8 cellular contexts compared by ENCODE assay signal in the genomic region with DNA sequence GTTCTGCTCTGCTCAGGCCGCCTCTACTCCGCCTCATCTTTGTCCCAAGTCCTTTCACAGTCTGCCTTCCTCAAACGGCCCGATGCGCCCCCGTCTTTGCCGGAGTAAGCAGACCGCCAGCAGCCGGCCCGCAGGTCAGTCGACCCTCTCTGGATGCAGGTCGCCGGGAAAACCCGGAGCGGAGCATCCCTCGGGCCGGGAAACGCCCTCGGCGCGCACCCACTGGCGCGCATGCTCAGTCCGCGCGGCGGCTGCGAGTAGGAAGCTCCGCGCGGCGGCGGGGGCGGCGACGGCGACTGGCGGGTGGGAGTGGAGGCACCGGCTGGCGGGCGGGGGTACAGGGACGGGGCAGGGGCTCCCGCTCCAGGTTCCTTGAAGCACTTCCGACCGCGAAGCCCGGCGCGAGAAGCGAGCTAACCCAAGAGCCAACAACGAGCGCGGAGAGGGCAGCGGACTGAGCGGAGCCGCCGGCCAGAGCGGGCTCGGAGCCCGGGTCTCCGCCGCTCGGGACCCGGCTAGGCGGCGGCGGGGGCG. TPM values are rescaled to one million over a fixed set of nuclear protein-coding genes. Genes with fewer than 3 reads are reported as not detected.
DNase-seq lines count a peak whose midpoint lies in the region; ATAC-seq and TF ChIP-seq lines count a peak whose summit lies in the region.

A gene (plus strand): TSS at position 286 of the 534 bp plus-strand sequence. CDS start 252 bp downstream, outside the sequence.

- H3K14ac ChIP-seq in H9 (ENCODE audit: insufficient read depth, low read length) (peak within 1 kb of the TSS; percentile 73), trophoblast cell (ENCODE audit: low read length) (peak within 1 kb of the TSS; percentile 80)

- TF ChIP-seq EP300 in SK-N-SH (IDR thresholded peaks at IDR 0.05; ENCODE audit: borderline replicate concordance in 1 of 2, low read depth in 1 of 2, low read length in 1 of 2) = no peak

- H3K79me1 ChIP-seq in H9 (ENCODE audit: insufficient read depth, low read depth, low read length, poor library complexity, severe bottlenecking) (no peaks in the 10 kb centered on the region), trophoblast cell (ENCODE audit: low read length) (peaks cover 30% of the 10 kb centered on the region)

- H3K56ac ChIP-seq in H9 (ENCODE audit: insufficient read length, low read depth, low read length) = no peak within 1 kb of the TSS

- intact Hi-C loops in Right ventricle myocardium superior (cut with DNase I) (loop anchor here (5.0 kb wide), 1 partner anchor 163 kb away; no protein-coding TSS in a partner anchor), tibial artery (cut with DNase I; ENCODE audit: low total_unique reads) (loop anchor here (1.0 to 5.0 kb wide), 2 partner anchors 163 to 247 kb away; a partner anchor contains a TSS)

- no peaks in the 10 kb centered on the region; the same call in 1 of the 2 replicates for H3K27me3 ChIP-seq in H9 (ENCODE audit: insufficient read depth, low read length)
- H3K27me3 ChIP-seq in MG63 = no peaks in the 10 kb centered on the region; the same call in 1 of the 2 replicates
- peaks cover 26% of the 10 kb centered on the region; the same call in 1 of the 2 replicates for H3K27me3 ChIP-seq in SK-N-SH (ENCODE audit: insufficient read depth)
- no peaks in the 10 kb centered on the region for H3K27me3 ChIP-seq in trophoblast cell (ENCODE audit: insufficient read depth, low read length)
- H3K27me3 ChIP-seq in tibial artery = no peaks in the 10 kb centered on the region

- no peak for TF ChIP-seq RAD21 in SK-N-SH (IDR thresholded peaks at IDR 0.05; ENCODE audit: low read length)

- H3K23me2 ChIP-seq in H9 (ENCODE audit: insufficient read length, low read depth, low read length, poor library complexity, severe bottlenecking) = peaks cover 22% of the 10 kb centered on the region

- no peak within 1 kb of the TSS for H4K91ac ChIP-seq in H9 (ENCODE audit: insufficient read length, low read depth, low read length)
- H4K91ac ChIP-seq in trophoblast cell (ENCODE audit: low read depth, low read length) = peak within 1 kb of the TSS; percentile 73

- no peak for TF ChIP-seq CTCF in H9 (conservative IDR thresholded peaks at IDR 0.05)
- no peak for TF ChIP-seq CTCF in SK-N-SH (IDR thresholded peaks at IDR 0.05)
- TF ChIP-seq CTCF in tibial artery (IDR thresholded peaks at IDR 0.05) = no peak

- H3K18ac ChIP-seq in H9 (ENCODE audit: insufficient read length, low read depth, low read length) (no peak within 1 kb of the TSS), trophoblast cell (ENCODE audit: low read length) (peak within 1 kb of the TSS; percentile 91)

- H3K27me3 Mint-ChIP-seq in H9 (ENCODE audit: low read depth) = peaks cover 28% of the 10 kb centered on the region
- H3K27me3 Mint-ChIP-seq in activated naive CD8-positive, alpha-beta T cell treated with anti-CD3 and anti-CD28 coated beads, Interleukin-2, amount 10 ng/mL, durations not matched to agents 7 days and 5 days = peaks cover 39% of the 10 kb centered on the region

- peak within 1 kb of the TSS; percentile 93 to 98 for H3K4me3 Mint-ChIP-seq in H9
- H3K4me3 Mint-ChIP-seq in activated naive CD8-positive, alpha-beta T cell treated with anti-CD3 and anti-CD28 coated beads, Interleukin-2, amount 10 ng/mL, durations not matched to agents 7 days and 5 days = peak within 1 kb of the TSS; percentile 99

- no CpG with 5 or more reads among the region's 68 CpGs for WGBS in H9 (ENCODE audit: extremely low coverage, insufficient read length, low lambda C conversion rate)
- WGBS in SK-N-SH (ENCODE audit: low lambda C conversion rate) = 0% methylated on average over 2 of the region's 68 CpGs
- WGBS in trophoblast cell (ENCODE audit: extremely low coverage, insufficient coverage, insufficient read length) = no CpG with 5 or more reads among the region's 68 CpGs

- H3K4ac ChIP-seq in H9 (ENCODE audit: low read depth, low read length) (no peak within 1 kb of the TSS), trophoblast cell (ENCODE audit: low read depth, low read length) (peak within 1 kb of the TSS; percentile 90)

- no peak within 1 kb of the TSS for H3K23ac ChIP-seq in H9 (ENCODE audit: insufficient read length, low read depth, low read length)
- no peak within 1 kb of the TSS for H3K23ac ChIP-seq in trophoblast cell (ENCODE audit: low read length)

- no peak within 1 kb of the TSS for H4K5ac ChIP-seq in H9 (ENCODE audit: insufficient read length, low read depth, low read length)

- peak; percentile 82 for ATAC-seq in activated naive CD8-positive, alpha-beta T cell treated with anti-CD3 and anti-CD28 coated beads, Interleukin-2, amount 10 ng/mL, durations not matched to agents 7 days and 5 days (ENCODE audit: low read depth)
- peak; percentile 97 for ATAC-seq in Right ventricle myocardium superior (ENCODE audit: poor library complexity)

- H3K27ac Mint-ChIP-seq in H9 = peak within 1 kb of the TSS; percentile 98 to 99 (median 99)
- H3K27ac Mint-ChIP-seq in activated naive CD8-positive, alpha-beta T cell treated with anti-CD3 and anti-CD28 coated beads, Interleukin-2, amount 10 ng/mL, durations not matched to agents 7 days and 5 days = peak within 1 kb of the TSS; percentile 93

- H3K9me3 ChIP-seq in H9 (ENCODE audit: control insufficient read depth, low read depth, low read length) (no peaks in the 10 kb centered on the region), MG63 (peaks cover 2% of the 10 kb centered on the region; the same call in 1 of the 2 replicates), SK-N-SH (no peaks in the 10 kb centered on the region), trophoblast cell (ENCODE audit: insufficient read depth, low read depth, low read length) (no peaks in the 10 kb centered on the region), tibial artery (no peaks in the 10 kb centered on the region)

- H3K4me2 ChIP-seq in H9 (ENCODE audit: insufficient read depth, insufficient read length, low read length) (peak within 1 kb of the TSS; percentile 60), SK-N-SH (peak within 1 kb of the TSS; percentile 100), trophoblast cell (ENCODE audit: low read length) (peak within 1 kb of the TSS; percentile 85)

- DNase-seq in GM04504 (ENCODE audit: low read depth) (peak; percentile 78), H9 (peak; percentile 94), MG63 (peak; percentile 79), SK-N-SH (peak; percentile 96), Right ventricle myocardium superior (peak; percentile 95), trophoblast cell (peak; percentile 89 to 97), tibial artery (peak; percentile 88 to 94)
- peak; percentile 94 for DNase-seq in activated naive CD8-positive, alpha-beta T cell treated with anti-CD3 and anti-CD28 coated beads, Interleukin-2, amount 10 ng/mL, durations not matched to agents 7 days and 5 days

- no peaks in the 10 kb centered on the region for H4K20me1 ChIP-seq in H9 (ENCODE audit: control insufficient read depth, insufficient read depth, insufficient read length)
- H4K20me1 ChIP-seq in SK-N-SH (ENCODE audit: insufficient read depth) = no peaks in the 10 kb centered on the region

- H3K4me1 ChIP-seq in H9 (ENCODE audit: insufficient read depth, low read length) = no peaks in the 10 kb centered on the region
- H3K4me1 ChIP-seq in SK-N-SH (ENCODE audit: control insufficient read depth in 1 of 2, insufficient read depth in 2 of 2, low read depth in 1 of 2, low read length in 1 of 2) = peaks cover 0 to 20% of the 10 kb centered on the region in 2 experiments; a peak in 1 of 4 replicates
- peaks cover 0 to 8% of the 10 kb centered on the region in 2 experiments for H3K4me1 ChIP-seq in trophoblast cell (ENCODE audit: control insufficient read depth in 1 of 2, insufficient read depth in 2 of 2, low read length in 2 of 2)
- H3K4me1 ChIP-seq in tibial artery = peaks cover 0 to 43% (median 17%) of the 10 kb centered on the region in 4 donors

- H3K4me1 Mint-ChIP-seq in H9 = peaks cover 20 to 26% of the 10 kb centered on the region in 2 experiments
- H3K4me1 Mint-ChIP-seq in activated naive CD8-positive, alpha-beta T cell treated with anti-CD3 and anti-CD28 coated beads, Interleukin-2, amount 10 ng/mL, durations not matched to agents 7 days and 5 days = peaks cover 16% of the 10 kb centered on the region

- H2AFZ ChIP-seq in H9 (ENCODE audit: low read length) (no peak within 1 kb of the TSS), SK-N-SH (ENCODE audit: low read depth) (peak within 1 kb of the TSS; percentile 95), trophoblast cell (ENCODE audit: insufficient read depth, low read length, poor library complexity) (peak within 1 kb of the TSS; percentile 75)

- POLR2A ChIA-PET in SK-N-SH (lab: Yijun Ruan, JAX) = no interaction called here
- POLR2A ChIA-PET in activated naive CD8-positive, alpha-beta T cell treated with anti-CD3 and anti-CD28 coated beads, Interleukin-2, amount 10 ng/mL, durations not matched to agents 7 days and 5 days (lab: Charles Lee) = interaction anchor here (0.9 to 2.3 kb wide), 5 partner anchors 12 to 435 kb away, joined by 3 to 5 read pairs (median 4); no protein-coding TSS in a partner anchor

- no peaks in the 10 kb centered on the region for H3K36me3 ChIP-seq in MG63
- H3K36me3 ChIP-seq in SK-N-SH (replicated peaks in 1 of 2; ENCODE audit: control insufficient read depth in 1 of 2, insufficient read depth in 2 of 2, low read length in 1 of 2) = no peaks in the 10 kb centered on the region
- H3K36me3 ChIP-seq in trophoblast cell (ENCODE audit: control insufficient read depth in 1 of 2, insufficient read depth in 2 of 2, low read length in 2 of 2) = no peaks in the 10 kb centered on the region
- H3K36me3 ChIP-seq in tibial artery = no peaks in the 10 kb centered on the region

- no peaks in the 10 kb centered on the region for H3K9me2 ChIP-seq in SK-N-SH

- H3K9ac ChIP-seq in H9 (ENCODE audit: extremely low read depth, insufficient read length, low read length) = peak within 1 kb of the TSS; percentile 75
- H3K9ac ChIP-seq in SK-N-SH = peak within 1 kb of the TSS; percentile 59; the same call in 1 of the 2 replicates
- H3K9ac ChIP-seq in trophoblast cell (ENCODE audit: low read length) = peak within 1 kb of the TSS; percentile 90

- no peak within 1 kb of the TSS for H2BK15ac ChIP-seq in H9 (ENCODE audit: low read depth, low read length)

- H2BK5ac ChIP-seq in H9 (ENCODE audit: insufficient read length, low read length) = no peak within 1 kb of the TSS
- peak within 1 kb of the TSS; percentile 85 for H2BK5ac ChIP-seq in trophoblast cell (ENCODE audit: low read depth, low read length, poor library complexity)

- H4K8ac ChIP-seq in H9 (replicated peaks; ENCODE audit: insufficient read length, low read depth, low read length) (no peak within 1 kb of the TSS), trophoblast cell (ENCODE audit: low read depth, low read length) (peak within 1 kb of the TSS; percentile 95)

- peaks cover 0 to 2% (median 0%) of the 10 kb centered on the region in 3 experiments; a peak in 2 of 7 replicates for H3K36me3 Mint-ChIP-seq in H9 (ENCODE audit: insufficient read depth in 1 of 3, low read depth in 3 of 3)
- H3K36me3 Mint-ChIP-seq in activated naive CD8-positive, alpha-beta T cell treated with anti-CD3 and anti-CD28 coated beads, Interleukin-2, amount 10 ng/mL, durations not matched to agents 7 days and 5 days = no peaks in the 10 kb centered on the region

- H4K12ac ChIP-seq in trophoblast cell (ENCODE audit: low read depth, low read length) = peak within 1 kb of the TSS; percentile 67

- H3F3A ChIP-seq in SK-N-SH (replicated peaks; ENCODE audit: insufficient read depth) = peaks cover 4% of the 10 kb centered on the region

- CTCF ChIA-PET in SK-N-SH (lab: Yijun Ruan, JAX) = interaction anchor here (0.6 to 2.8 kb wide), 5 partner anchors 13 to 1025 kb away, joined by 3 to 8 read pairs (median 4); no protein-coding TSS in a partner anchor

- peaks cover 3% of the 10 kb centered on the region; the same call in 1 of the 2 replicates for H3K79me2 ChIP-seq in H9 (ENCODE audit: insufficient read depth, low read length)
- H3K79me2 ChIP-seq in SK-N-SH (ENCODE audit: insufficient read depth) = no peaks in the 10 kb centered on the region
- H3K79me2 ChIP-seq in trophoblast cell (ENCODE audit: control insufficient read depth, insufficient read depth, low read length, poor library complexity) = peaks cover 30% of the 10 kb centered on the region

- no peak within 1 kb of the TSS for H3K27ac ChIP-seq in H9 (ENCODE audit: insufficient read length, low read depth, low read length)
- H3K27ac ChIP-seq in SK-N-SH (ENCODE audit: low read depth in 2 of 2, low read length in 1 of 2) = peak within 1 kb of the TSS; percentile 18 to 48; a peak in 3 of 4 replicates
- H3K27ac ChIP-seq in trophoblast cell (ENCODE audit: low read depth, low read length) = peak within 1 kb of the TSS; percentile 84
- H3K27ac ChIP-seq in tibial artery = peak within 1 kb of the TSS; percentile 89

- H2BK120ac ChIP-seq in H9 (ENCODE audit: low read depth, low read length, poor library complexity, severe bottlenecking) (no peak within 1 kb of the TSS), trophoblast cell (ENCODE audit: insufficient read depth, low read length, poor library complexity) (peak within 1 kb of the TSS; percentile 36)

- no peak within 1 kb of the TSS for H2BK20ac ChIP-seq in H9 (ENCODE audit: low read depth, low read length, poor library complexity, severe bottlenecking)

- H2AK5ac ChIP-seq in H9 (ENCODE audit: insufficient read length, low read length) (no peak within 1 kb of the TSS), trophoblast cell (ENCODE audit: low read length) (peak within 1 kb of the TSS; percentile 31)

- H2BK12ac ChIP-seq in H9 (ENCODE audit: insufficient read length, low read depth, low read length) (no peak within 1 kb of the TSS), trophoblast cell (ENCODE audit: low read length) (peak within 1 kb of the TSS; percentile 37)

- peaks cover 6% of the 10 kb centered on the region in 2 experiments; a peak in 3 of 5 replicates for H3K9me3 Mint-ChIP-seq in H9
- peaks cover 1% of the 10 kb centered on the region for H3K9me3 Mint-ChIP-seq in activated naive CD8-positive, alpha-beta T cell treated with anti-CD3 and anti-CD28 coated beads, Interleukin-2, amount 10 ng/mL, durations not matched to agents 7 days and 5 days

- H3K4me3 ChIP-seq in MG63 (peak within 1 kb of the TSS; percentile 63), SK-N-SH (ENCODE audit: low read depth in 2 of 2, low read length in 1 of 2) (peak within 1 kb of the TSS; percentile 62 to 97), trophoblast cell (ENCODE audit: low read depth, low read length) (peak within 1 kb of the TSS; percentile 92), tibial artery (peak within 1 kb of the TSS; percentile 83 to 92)

- no peak within 1 kb of the TSS for H3T11ph ChIP-seq in H9 (ENCODE audit: low read length)

RNA-seq across cellular contexts. Expression of the gene that starts here (rescaled TPM):
- 8.4 and 10.3 TPM in 2 replicates for total RNA-seq in H9 (2021)
- 0.62 and 0.72 TPM in 2 replicates for total RNA-seq in MG63 (2014; rRNA removed; shearing (Covaris generic); ENCODE audit: low replicate concordance)
- 0.76 and 0.84 TPM in 2 replicates for polyA plus RNA-seq in SK-N-SH (2012; rRNA removed)
- 0.71 and 0.85 TPM in 2 replicates for polyA plus RNA-seq in SK-N-SH (2012; cell fraction: cytosol; rRNA removed)
- polyA plus RNA-seq in SK-N-SH (2012; cell fraction: nucleus; rRNA removed) = 1.7 and 2.0 TPM in 2 replicates
- total RNA-seq in activated naive CD8-positive, alpha-beta T cell treated with anti-CD3 and anti-CD28 coated beads, Interleukin-2, amount 10 ng/mL, durations not matched to agents 7 days and 5 days = 1 to 10 TPM; 3.5 to 4.2 TPM
- 1.8 TPM for total RNA-seq in Right ventricle myocardium superior
- polyA plus RNA-seq in trophoblast cell (2013) = 43.6 and 44.5 TPM in 2 replicates

Comparison
In these comparisons a context has a peak if more than half of its experiments do, and no peak if none do; other contexts are left out.
1. Peak in DNase-seq and H3K4me3 ChIP-seq in MG63; RNA of the gene not detected or under 1 TPM.